ENCODE assay signal across 12 cellular contexts in the genomic region with DNA sequence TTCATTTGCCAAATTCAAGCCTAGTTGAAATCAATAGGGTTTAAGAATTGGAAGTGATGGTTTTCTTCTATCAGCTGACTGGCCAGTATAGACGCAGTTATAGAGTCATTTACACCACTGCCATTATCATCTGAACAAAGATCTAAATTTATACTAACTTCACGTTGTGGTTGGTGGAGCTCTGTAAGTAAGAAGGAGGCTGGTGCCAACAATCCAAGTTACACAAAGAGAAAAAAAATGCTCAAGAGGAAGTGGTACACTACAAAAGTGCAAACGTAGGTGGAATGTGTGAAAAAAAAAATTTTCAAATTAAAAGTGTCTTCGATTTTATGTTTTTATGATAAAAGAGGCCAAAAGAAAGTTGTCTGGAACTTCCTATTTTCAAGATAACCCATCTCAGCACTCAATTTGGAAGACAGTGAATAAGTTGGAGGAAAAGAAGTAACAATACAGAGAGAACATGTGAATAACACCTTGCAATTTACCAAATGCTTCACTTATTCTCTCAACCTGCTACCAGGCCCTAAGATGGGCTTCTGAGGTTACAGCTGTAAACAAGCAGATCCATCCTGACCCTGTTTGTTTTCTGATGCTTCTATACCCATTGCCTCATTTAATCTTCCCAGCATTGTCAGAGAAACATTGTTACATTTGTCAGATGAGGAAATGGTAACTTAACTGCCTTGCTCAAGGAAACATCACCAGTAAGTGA. TPM values are rescaled to one million over a fixed set of nuclear protein-coding genes. Genes with fewer than 3 reads are reported as not detected.
DNase-seq lines count a peak whose midpoint lies in the region; ATAC-seq and TF ChIP-seq lines count a peak whose summit lies in the region.
"Had no signal": no experiment of that assay in that cellular context is flagged by ENCODE, and none has a peak within 500 bp of the region (broad histone marks: within the 10 kb centered on the region; RNA-seq: fewer than 3 reads in every experiment).

No MANE protein-coding gene starts in this region.

- H3K27me3 Mint-ChIP-seq in stimulated activated naive CD8-positive, alpha-beta T cell treated with anti-CD3 and anti-CD28 coated beads, Interleukin-15, amount 100 ng/mL, for 72 hours = no peaks in the 10 kb centered on the region

- H3K4me3 ChIP-seq in OCI-LY7 (ENCODE audit: low read depth, low read length, poor library complexity, severe bottlenecking) = no peak overlapping the region
- H3K4me3 ChIP-seq: colonic mucosa had no signal

- no peaks in the 10 kb centered on the region for H3K79me2 ChIP-seq in OCI-LY7 (ENCODE audit: insufficient read depth, low read depth, low read length)

- no peaks in the 10 kb centered on the region for H3K9me3 ChIP-seq in OCI-LY7 (ENCODE audit: low read length)
- H3K9me3 ChIP-seq: colonic mucosa had no signal

- H3K9me2 ChIP-seq in OCI-LY7 (ENCODE audit: insufficient read depth, low read length) = no peaks in the 10 kb centered on the region

- H3K4me2 ChIP-seq in OCI-LY7 (ENCODE audit: low read length) = peak overlapping the region; percentile 22

- CTCF ChIA-PET in OCI-LY7 (lab: Charles Lee; ENCODE audit: unreplicated experiment) = no interaction called here

- peak overlapping the region; percentile 5 to 86 for H3K27ac Mint-ChIP-seq in stimulated activated naive CD8-positive, alpha-beta T cell treated with anti-CD3 and anti-CD28 coated beads, Interleukin-15, amount 100 ng/mL, for 72 hours

- peak overlapping the region; percentile 35 to 65 for H3K4me3 Mint-ChIP-seq in stimulated activated naive CD8-positive, alpha-beta T cell treated with anti-CD3 and anti-CD28 coated beads, Interleukin-15, amount 100 ng/mL, for 72 hours

- H3K4me1 Mint-ChIP-seq in stimulated activated naive CD8-positive, alpha-beta T cell treated with anti-CD3 and anti-CD28 coated beads, Interleukin-15, amount 100 ng/mL, for 72 hours = peaks cover 49% of the 10 kb centered on the region

- DNase-seq in Right ventricle myocardium superior (no peak), Right ventricle myocardium inferior (ENCODE audit: missing footprints) (no peak), OCI-LY7 (ENCODE audit: low spot score) (peak; percentile 24), ureter (ENCODE audit: low spot score) (no peak)
- peak; percentile 50 for DNase-seq in central memory CD4-positive, alpha-beta T cell
- DNase-seq in stimulated activated naive CD8-positive, alpha-beta T cell treated with anti-CD3 and anti-CD28 coated beads, Interleukin-15, amount 100 ng/mL, for 72 hours = no peak
- no peak for DNase-seq in activated CD4-positive, CD25-positive, alpha-beta regulatory T cell treated with anti-CD3 and anti-CD28 coated beads, Interleukin-2, amount 50 U/mL, for 72 hours
- DNase-seq: colonic mucosa, DMS79, NCI-H1092 treated with DMSO at 0.1 percent for 48 hours, NCI-H345 had no signal

- no peak overlapping the region for H3K27ac ChIP-seq in OCI-LY7 (ENCODE audit: low read depth, low read length, poor library complexity, severe bottlenecking)
- H3K27ac ChIP-seq: colonic mucosa had no signal

- peak; percentile 64 for ATAC-seq in Right ventricle myocardium superior (ENCODE audit: poor library complexity)
- ATAC-seq in Right ventricle myocardium inferior = no peak
- ATAC-seq in stimulated activated naive CD8-positive, alpha-beta T cell treated with anti-CD3 and anti-CD28 coated beads, Interleukin-15, amount 100 ng/mL, for 72 hours = no peak
- ATAC-seq in GM19463 (IDR thresholded peaks at IDR 0.05; ENCODE audit: unreplicated experiment) = no peak

- POLR2A ChIA-PET in OCI-LY7 (lab: Charles Lee) = interaction anchor here (0.6 to 2.0 kb wide), 5 partner anchors 8 to 297 kb away, joined by 3 to 6 read pairs (median 4); a partner anchor contains a TSS

- peak overlapping the region; percentile 94 for H2AFZ ChIP-seq in OCI-LY7 (ENCODE audit: low read length)

- H3K36me3 ChIP-seq in OCI-LY7 (ENCODE audit: insufficient read depth, low read length) = no peaks in the 10 kb centered on the region
- H3K36me3 ChIP-seq: colonic mucosa had no signal

- H3K4me1 ChIP-seq in OCI-LY7 (ENCODE audit: insufficient read depth, low read length, poor library complexity, severe bottlenecking) = peaks cover 26% of the 10 kb centered on the region
- H3K4me1 ChIP-seq: colonic mucosa had no signal

- no TSS peak for BruUV-seq in OCI-LY7 (replicated peaks; lab: Mats Ljungman, UMichigan)

- H3K9me3 Mint-ChIP-seq in stimulated activated naive CD8-positive, alpha-beta T cell treated with anti-CD3 and anti-CD28 coated beads, Interleukin-15, amount 100 ng/mL, for 72 hours = no peaks in the 10 kb centered on the region

- intact Hi-C loops in Right ventricle myocardium superior (cut with DNase I) (no loop called here), Right ventricle myocardium inferior (cut with DNase I) (no loop called here), OCI-LY7 (cut with micrococcal nuclease; ENCODE audit: unreplicated experiment) (no loop called here)

- TF ChIP-seq CTCF in OCI-LY7 (conservative IDR thresholded peaks at IDR 0.05; ENCODE audit: low read length) = no peak

- no peaks in the 10 kb centered on the region for H4K20me1 ChIP-seq in OCI-LY7 (ENCODE audit: insufficient read depth, low read length)

RNA-seq across cellular contexts. Expression of a gene that starts 11.9 kb away (rescaled TPM):
- 22.2 TPM for total RNA-seq in Right ventricle myocardium superior
- total RNA-seq in Right ventricle myocardium inferior = 25.1 TPM
- total RNA-seq in OCI-LY7 (2014; rRNA removed; shearing (Covaris generic)) = 94.7 and 96.5 TPM in 2 replicates
- total RNA-seq in OCI-LY7 (2022) = 121 and 144 TPM in 2 replicates
- 50.2 TPM for total RNA-seq in ureter

Comparison
In these comparisons a context has a peak if more than half of its experiments do, and no peak if none do; other contexts are left out.
1. DNase-seq: peak in OCI-LY7 (single experiment) and central memory CD4-positive, alpha-beta T cell (single experiment); none in Right ventricle myocardium superior (single experiment), Right ventricle myocardium inferior (single experiment), stimulated activated naive CD8-positive, alpha-beta T cell treated with anti-CD3 and anti-CD28 coated beads, Interleukin-15, amount 100 ng/mL, for 72 hours (0 of 2), ureter (single experiment) and activated CD4-positive, CD25-positive, alpha-beta regulatory T cell treated with anti-CD3 and anti-CD28 coated beads, Interleukin-2, amount 50 U/mL, for 72 hours (single experiment).